In the genomic region with DNA sequence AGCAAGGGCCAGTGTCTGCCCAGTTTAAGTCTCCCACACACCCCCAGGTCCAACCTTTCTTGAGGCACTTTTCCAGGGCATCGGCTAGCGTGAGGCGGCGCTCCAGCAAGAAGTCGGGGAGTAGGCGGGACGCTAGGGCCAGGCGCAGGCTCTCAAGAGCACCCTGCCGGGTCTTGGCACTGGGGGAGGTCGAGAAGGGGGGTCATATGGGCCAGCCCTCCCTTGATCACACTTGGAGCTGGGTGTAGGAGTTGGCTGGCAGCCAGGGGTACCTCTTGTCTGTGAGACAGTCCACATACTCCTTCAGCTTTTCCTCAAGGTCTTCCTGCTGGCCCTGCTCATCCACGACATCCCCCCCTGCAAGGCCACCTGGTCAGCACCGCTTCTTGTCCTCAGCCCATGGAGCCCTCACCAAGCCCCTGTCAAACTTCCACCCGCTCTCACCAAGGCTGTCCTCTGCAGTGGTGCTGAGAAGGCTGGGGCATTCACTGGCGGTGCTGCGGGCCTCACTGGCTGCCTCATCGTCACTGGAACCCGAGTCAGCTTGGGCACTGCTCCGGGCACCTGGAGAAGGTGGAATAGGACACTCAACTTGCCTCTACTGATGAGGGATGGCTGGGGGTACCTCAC, we compare ENCODE assay signal across 1 cellular context.
TF ChIP-seq lines count a peak whose summit lies in the region.

No MANE protein-coding gene starts in this region.

TF ChIP-seq in HEK293, 187 proteins besides CTCF, POLR2A, EP300 and RAD21 (continued from another document):
- TF ChIP-seq, protein P1, sequence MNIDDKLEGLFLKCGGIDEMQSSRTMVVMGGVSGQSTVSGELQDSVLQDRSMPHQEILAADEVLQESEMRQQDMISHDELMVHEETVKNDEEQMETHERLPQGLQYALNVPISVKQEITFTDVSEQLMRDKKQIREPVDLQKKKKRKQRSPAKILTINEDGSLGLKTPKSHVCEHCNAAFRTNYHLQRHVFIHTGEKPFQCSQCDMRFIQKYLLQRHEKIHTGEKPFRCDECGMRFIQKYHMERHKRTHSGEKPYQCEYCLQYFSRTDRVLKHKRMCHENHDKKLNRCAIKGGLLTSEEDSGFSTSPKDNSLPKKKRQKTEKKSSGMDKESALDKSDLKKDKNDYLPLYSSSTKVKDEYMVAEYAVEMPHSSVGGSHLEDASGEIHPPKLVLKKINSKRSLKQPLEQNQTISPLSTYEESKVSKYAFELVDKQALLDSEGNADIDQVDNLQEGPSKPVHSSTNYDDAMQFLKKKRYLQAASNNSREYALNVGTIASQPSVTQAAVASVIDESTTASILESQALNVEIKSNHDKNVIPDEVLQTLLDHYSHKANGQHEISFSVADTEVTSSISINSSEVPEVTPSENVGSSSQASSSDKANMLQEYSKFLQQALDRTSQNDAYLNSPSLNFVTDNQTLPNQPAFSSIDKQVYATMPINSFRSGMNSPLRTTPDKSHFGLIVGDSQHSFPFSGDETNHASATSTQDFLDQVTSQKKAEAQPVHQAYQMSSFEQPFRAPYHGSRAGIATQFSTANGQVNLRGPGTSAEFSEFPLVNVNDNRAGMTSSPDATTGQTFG (tag by site-specific recombination; IDR thresholded peaks at IDR 0.05; ENCODE audit: borderline replicate concordance), result no peak
- TF ChIP-seq GLI2 (tag by site-specific recombination; IDR thresholded peaks at IDR 0.05; ENCODE audit: borderline replicate concordance, low read depth), result no peak
